In the genomic region with DNA sequence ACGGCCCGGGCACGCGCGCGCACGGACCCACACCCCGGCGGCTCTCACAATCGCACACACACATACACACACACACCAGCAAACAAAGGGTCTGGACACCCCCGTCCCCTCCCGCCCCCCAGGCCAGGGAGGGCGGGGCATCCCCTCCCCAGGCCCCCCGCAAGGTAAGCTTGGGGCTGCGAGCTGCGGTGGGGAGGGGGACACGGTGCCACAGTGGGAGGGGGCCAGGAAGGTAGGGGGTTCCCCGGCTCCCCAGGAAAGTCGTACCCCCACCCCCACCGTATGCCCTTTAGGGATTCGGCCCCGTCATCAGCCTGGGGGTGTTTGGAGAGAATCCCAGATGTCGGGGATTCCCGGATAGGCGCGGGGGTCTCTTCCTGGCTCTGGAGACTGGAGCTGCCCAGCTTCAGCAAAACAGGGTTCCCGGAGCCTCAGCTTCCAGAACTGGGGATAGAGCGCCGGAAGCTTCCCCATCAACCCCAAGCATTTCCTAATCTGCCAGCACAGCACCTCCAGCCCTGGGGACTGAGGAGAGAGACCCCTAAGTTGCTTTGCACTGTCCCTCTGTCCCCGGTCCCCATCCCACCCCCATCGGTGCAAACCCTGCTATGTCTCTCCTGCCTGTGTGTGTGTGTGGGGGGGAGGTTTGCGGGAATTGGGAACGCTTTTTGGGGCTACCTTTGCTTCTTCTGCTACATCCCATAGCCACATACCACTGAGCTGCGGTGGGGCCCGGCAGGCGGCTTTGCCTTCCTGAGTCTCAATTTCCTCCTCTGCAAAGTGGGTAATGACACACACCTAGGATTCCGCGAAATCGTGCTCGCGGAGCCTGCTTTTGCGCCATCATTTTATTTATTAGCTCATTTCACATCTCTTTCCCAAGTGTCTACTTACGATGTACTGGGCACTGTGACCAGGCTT, we compare ENCODE assay signal across 8 cellular contexts. TPM values are rescaled to one million over a fixed set of nuclear protein-coding genes. Genes with fewer than 3 reads are reported as not detected.
A peak's percentile ranks its signal among the peaks of the same experiment; 100 is the strongest.
DNase-seq lines count a peak whose midpoint lies in the region; ATAC-seq, FAIRE-seq and TF ChIP-seq lines count a peak whose summit lies in the region.

No MANE protein-coding gene starts in this region.

- no peak for TF ChIP-seq CTCF in 22Rv1 (IDR thresholded peaks at IDR 0.05)
- no peak for TF ChIP-seq CTCF in lower lobe of right lung (IDR thresholded peaks at IDR 0.05)
- no peak for TF ChIP-seq CTCF in D721Med (IDR thresholded peaks at IDR 0.05; ENCODE audit: insufficient read depth, missing control alignments)

- H3K9me3 ChIP-seq in HUES64 (ENCODE audit: insufficient read depth, low read depth, low read length) (no peaks in the 10 kb centered on the region), lower lobe of right lung (no peaks in the 10 kb centered on the region)

- no peaks in the 10 kb centered on the region for H3K9me3 Mint-ChIP-seq in activated naive CD8-positive, alpha-beta T cell treated with anti-CD3 and anti-CD28 coated beads for 36 hours

- WGBS in HUES64, result 15% methylated on average over 30 of the region's 43 CpGs

- FAIRE-seq in D721Med (lab: Jason Lieb, UNC), result no peak

- intact Hi-C loops in lower lobe of right lung (cut with DNase I), result no loop called here

- ATAC-seq in lower lobe of right lung, result no peak

- H3K27me3 ChIP-seq in HUES64 (ENCODE audit: insufficient read depth, low read length), result peaks cover 39% of the 10 kb centered on the region
- H3K27me3 ChIP-seq in lower lobe of right lung (ENCODE audit: low read depth), result peaks cover 17% of the 10 kb centered on the region

- H3K36me3 ChIP-seq in HUES64 (ENCODE audit: insufficient read depth, low read length), result peaks cover 5% of the 10 kb centered on the region
- H3K36me3 ChIP-seq in lower lobe of right lung, result no peaks in the 10 kb centered on the region

- peak; percentile 71 for DNase-seq in activated naive CD8-positive, alpha-beta T cell treated with anti-CD3 and anti-CD28 coated beads for 36 hours
- DNase-seq in lower lobe of right lung, result no peak
- DNase-seq in DMS79 treated with DMSO at 0.1 percent for 48 hours (lab: John Stamatoyannopoulos, UW), result no peak
- DNase-seq in D721Med (ENCODE audit: insufficient read length, low spot score), result no peak
- DNase-seq in NCI-H2171 (lab: John Stamatoyannopoulos, UW), result no peak
- no peak for DNase-seq in iPS-NIHi7 (ENCODE audit: extremely low spot score)

- H3K4me3 ChIP-seq in HUES64 (ENCODE audit: low read length) (peak overlapping the region; percentile 95), lower lobe of right lung (peak overlapping the region; percentile 94)

- peak overlapping the region; percentile 46; the same call in 1 of the 2 replicates for H3K9ac ChIP-seq in HUES64 (ENCODE audit: low read depth, low read length)

- H3K4me1 Mint-ChIP-seq in activated naive CD8-positive, alpha-beta T cell treated with anti-CD3 and anti-CD28 coated beads for 36 hours, result peaks cover 63% of the 10 kb centered on the region

- no peaks in the 10 kb centered on the region for H3K27me3 Mint-ChIP-seq in activated naive CD8-positive, alpha-beta T cell treated with anti-CD3 and anti-CD28 coated beads for 36 hours

- H3K27ac ChIP-seq in 22Rv1 (peak overlapping the region; percentile 74; the same call in 1 of the 2 replicates), HUES64 (ENCODE audit: low read depth, low read length) (no peak overlapping the region), lower lobe of right lung (no peak overlapping the region)

- H3K27ac Mint-ChIP-seq in activated naive CD8-positive, alpha-beta T cell treated with anti-CD3 and anti-CD28 coated beads for 36 hours, result peak overlapping the region; percentile 94

- peaks cover 19% of the 10 kb centered on the region for H3K36me3 Mint-ChIP-seq in activated naive CD8-positive, alpha-beta T cell treated with anti-CD3 and anti-CD28 coated beads for 36 hours

- peak overlapping the region; percentile 93 for H3K4me3 Mint-ChIP-seq in activated naive CD8-positive, alpha-beta T cell treated with anti-CD3 and anti-CD28 coated beads for 36 hours

- H3K4me1 ChIP-seq in HUES64 (ENCODE audit: insufficient read depth, low read length), result peaks cover 9% of the 10 kb centered on the region; the same call in 1 of the 2 replicates
- H3K4me1 ChIP-seq in lower lobe of right lung, result peaks cover 76% of the 10 kb centered on the region

RNA-seq across cellular contexts. Expression of a gene that starts 1.8 kb away (rescaled TPM):
- polyA plus RNA-seq in HUES64 (2013, experiment 1 of 2), result 160 TPM
- polyA plus RNA-seq in HUES64 (2013, experiment 2 of 2), result 142 TPM
- 100 to 1,000 TPM; 242 to 252 TPM for total RNA-seq in activated naive CD8-positive, alpha-beta T cell treated with anti-CD3 and anti-CD28 coated beads for 36 hours
- 154 TPM for total RNA-seq in lower lobe of right lung

RNA-seq across cellular contexts. Expression of a gene that starts 15.2 kb away (rescaled TPM):
- polyA plus RNA-seq in HUES64 (2013, experiment 1 of 2), result 1.7 TPM
- 2.5 TPM for polyA plus RNA-seq in HUES64 (2013, experiment 2 of 2)
- 10 to 100 TPM; 10.6 to 11.4 TPM for total RNA-seq in activated naive CD8-positive, alpha-beta T cell treated with anti-CD3 and anti-CD28 coated beads for 36 hours
- 35.9 TPM for total RNA-seq in lower lobe of right lung

RNA-seq across cellular contexts. Expression of a gene that starts 24.8 kb away (rescaled TPM):
- polyA plus RNA-seq in HUES64 (2013, experiment 1 of 2), result 27.7 TPM
- polyA plus RNA-seq in HUES64 (2013, experiment 2 of 2), result 24.0 TPM
- total RNA-seq in activated naive CD8-positive, alpha-beta T cell treated with anti-CD3 and anti-CD28 coated beads for 36 hours, result 100 to 1,000 TPM; 153 to 155 TPM
- total RNA-seq in lower lobe of right lung, result 164 TPM
